14 cellular contexts compared by ENCODE assay signal in the genomic region with DNA sequence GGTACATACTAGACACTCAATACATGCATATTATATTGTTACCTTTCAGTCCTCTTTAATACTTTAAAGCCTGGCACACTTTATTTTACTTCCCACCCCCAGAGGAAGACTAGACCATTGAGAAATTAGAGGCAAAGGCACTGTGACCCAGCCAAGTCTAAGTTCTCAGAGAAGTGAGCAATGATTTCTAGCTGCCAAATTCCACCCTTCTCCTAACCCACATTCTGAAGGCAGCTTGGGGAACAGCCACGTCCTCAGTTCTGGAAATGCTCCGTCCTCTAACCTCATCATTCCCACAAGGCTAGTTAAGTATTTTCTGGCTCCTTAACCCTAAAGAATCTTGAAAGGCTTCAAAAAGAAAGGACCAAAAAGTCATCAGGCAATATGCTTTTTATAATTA.
A peak's percentile ranks its signal among the peaks of the same experiment; 100 is the strongest.
DNase-seq lines count a peak whose midpoint lies in the region; ATAC-seq, FAIRE-seq and TF ChIP-seq lines count a peak whose summit lies in the region.
"Had no signal": no experiment of that assay in that cellular context is flagged by ENCODE, and none has a peak within 500 bp of the region (broad histone marks: within the 10 kb centered on the region; RNA-seq: fewer than 3 reads in every experiment).

No MANE protein-coding gene starts in this region.

- no peaks in the 10 kb centered on the region for H3K27me3 ChIP-seq in pancreas

- H3K27ac ChIP-seq in pancreas, result no peak overlapping the region
- H3K27ac ChIP-seq: parathyroid adenoma had no signal

- H3K4me3 ChIP-seq in pancreas, result no peak overlapping the region

- no peak for TF ChIP-seq CTCF in pancreas (IDR thresholded peaks at IDR 0.05)
- no peak for TF ChIP-seq CTCF in GM10266 (IDR thresholded peaks at IDR 0.05; ENCODE audit: control insufficient read depth, insufficient read depth, low read depth, missing control alignments)

- DNase-seq in Right ventricle myocardium inferior (ENCODE audit: missing footprints) (no peak), cardiac septum (ENCODE audit: low spot score) (no peak), Right ventricle myocardium superior (peak; percentile 57), pancreas (peak in 1 of 6 donors; percentile 14), amniotic stem cell (lab: John Stamatoyannopoulos, UW) (no peak), GM10266 (ENCODE audit: extremely low spot score) (no peak)
- DNase-seq in stimulated activated CD4-positive, alpha-beta T cell treated with anti-CD3 and anti-CD28 coated beads, Interleukin-4, amount 100 ng/mL, for 4 hours, result no peak
- DNase-seq: NCI-H187, SW 1271 had no signal

- ATAC-seq in Right ventricle myocardium inferior (peak; percentile 93), Right ventricle myocardium superior (ENCODE audit: poor library complexity) (peak; percentile 94), pancreas (peak in 3 of 4 donors; percentile 23 to 54 (median 41)), GM21390 (IDR thresholded peaks at IDR 0.05; ENCODE audit: unreplicated experiment) (no peak)
- ATAC-seq: activated T-helper 17 cell treated with anti-CD3 and anti-CD28 coated beads, Interleukin-2, amount 50 U/mL, for 72 hours; left colon had no signal

- intact Hi-C loops in Right ventricle myocardium inferior (cut with DNase I), result loop anchor here (5.0 kb wide), 1 partner anchor 319 kb away; no protein-coding TSS in a partner anchor
- intact Hi-C loops in cardiac septum (cut with DNase I), result loop anchor here (1.0 to 10.0 kb wide), 3 partner anchors 195 to 319 kb away; no protein-coding TSS in a partner anchor
- intact Hi-C loops in Right ventricle myocardium superior (cut with DNase I), result loop anchor here (5.0 kb wide), 1 partner anchor 319 kb away; no protein-coding TSS in a partner anchor
- intact Hi-C loops in pancreas (cut with DNase I), result loop anchor here in 1 of 3 donors (10.0 kb wide), 1 partner anchor 322 kb away; no protein-coding TSS in a partner anchor

- no peaks in the 10 kb centered on the region for H3K36me3 ChIP-seq in pancreas

- 80 to 82% methylated on average over 2 of the region's 2 CpGs for WGBS in pancreas, 2 donors

- no peaks in the 10 kb centered on the region for H3K9me3 ChIP-seq in pancreas

- peak; percentile 20 for FAIRE-seq in pancreas (lab: Jason Lieb, UNC)
- FAIRE-seq: GM12891 had no signal

- H3K4me1 ChIP-seq in pancreas, result no peaks in the 10 kb centered on the region
- H3K4me1 ChIP-seq: parathyroid adenoma had no signal
